Comparison of ENCODE assay signal across 8 cellular contexts in genomic region chr3:160210799-160211221, GRCh38. TPM values are rescaled to one million over a fixed set of nuclear protein-coding genes. Genes with fewer than 3 reads are reported as not detected.
DNase-seq lines count a peak whose midpoint lies in the region; TF ChIP-seq lines count a peak whose summit lies in the region.

No MANE protein-coding gene starts in this region.

- DNase-seq in DMS 273 (lab: John Stamatoyannopoulos, UW; ENCODE audit: unreplicated experiment), result peak; percentile 59
- DNase-seq in DMS 273 treated with DMSO at 0.1 percent for 48 hours (lab: John Stamatoyannopoulos, UW), result no peak
- peak; percentile 68 for DNase-seq in brain microvascular endothelial cell
- DNase-seq in trophoblast cell, result peak; percentile 8 to 58
- DNase-seq in NCI-H2171 treated with DMSO at 0.1 percent for 48 hours (lab: John Stamatoyannopoulos, UW), result no peak
- DNase-seq in NCI-H2227 (lab: John Stamatoyannopoulos, UW; ENCODE audit: unreplicated experiment), result no peak
- no peak for DNase-seq in activated naive CD4-positive, alpha-beta T cell (lab: John Stamatoyannopoulos, UW)

- H4K91ac ChIP-seq in trophoblast cell (ENCODE audit: low read depth, low read length), result no peak overlapping the region

- H2BK120ac ChIP-seq in trophoblast cell (ENCODE audit: insufficient read depth, low read length, poor library complexity), result no peak overlapping the region

- H3K18ac ChIP-seq in trophoblast cell (ENCODE audit: low read length), result no peak overlapping the region

- no peak overlapping the region for H2BK5ac ChIP-seq in trophoblast cell (ENCODE audit: low read depth, low read length, poor library complexity)

- H3K4ac ChIP-seq in trophoblast cell (ENCODE audit: low read depth, low read length), result no peak overlapping the region

- H3K36me3 ChIP-seq in KMS-11 (ENCODE audit: insufficient read depth) (no peaks in the 10 kb centered on the region), brain microvascular endothelial cell (replicated peaks) (no peaks in the 10 kb centered on the region), trophoblast cell (ENCODE audit: control insufficient read depth in 1 of 2, insufficient read depth in 2 of 2, low read length in 2 of 2) (no peaks in the 10 kb centered on the region)

- no CpG with 5 or more reads among the region's 1 CpG for WGBS in trophoblast cell (ENCODE audit: extremely low coverage, insufficient coverage, insufficient read length)

- H2BK12ac ChIP-seq in trophoblast cell (ENCODE audit: low read length), result no peak overlapping the region

- no peak overlapping the region for H4K8ac ChIP-seq in trophoblast cell (ENCODE audit: low read depth, low read length)

- H3K9ac ChIP-seq in KMS-11 (no peak overlapping the region), trophoblast cell (ENCODE audit: low read length) (no peak overlapping the region)

- H3K4me2 ChIP-seq in KMS-11, result no peak overlapping the region
- no peak overlapping the region for H3K4me2 ChIP-seq in trophoblast cell (ENCODE audit: low read length)

- no peak overlapping the region for H4K12ac ChIP-seq in trophoblast cell (ENCODE audit: low read depth, low read length)

- no peak overlapping the region for H2AK5ac ChIP-seq in trophoblast cell (ENCODE audit: low read length)

- no peaks in the 10 kb centered on the region for H3K27me3 ChIP-seq in KMS-11 (ENCODE audit: insufficient read depth, low read depth)
- no peaks in the 10 kb centered on the region for H3K27me3 ChIP-seq in brain microvascular endothelial cell (replicated peaks)
- H3K27me3 ChIP-seq in trophoblast cell (ENCODE audit: insufficient read depth, low read length), result no peaks in the 10 kb centered on the region

- H4K20me1 ChIP-seq in KMS-11 (ENCODE audit: insufficient read depth), result no peaks in the 10 kb centered on the region

- H2AFZ ChIP-seq in KMS-11 (ENCODE audit: low read depth) (no peak overlapping the region), trophoblast cell (ENCODE audit: insufficient read depth, low read length, poor library complexity) (no peak overlapping the region)

- no peak overlapping the region for H3K14ac ChIP-seq in trophoblast cell (ENCODE audit: low read length)

- no peaks in the 10 kb centered on the region for H3K79me1 ChIP-seq in trophoblast cell (ENCODE audit: low read length)

- H3K23ac ChIP-seq in trophoblast cell (ENCODE audit: low read length), result no peak overlapping the region

- no peaks in the 10 kb centered on the region for H3K79me2 ChIP-seq in KMS-11 (ENCODE audit: insufficient read depth, low read depth)
- no peaks in the 10 kb centered on the region for H3K79me2 ChIP-seq in trophoblast cell (ENCODE audit: control insufficient read depth, insufficient read depth, low read length, poor library complexity)

- in situ Hi-C loops in brain microvascular endothelial cell (cut with HindIII; ENCODE audit: low pct_ligation_motif_present, low sequenced_read_pairs), result no loop called here

- H3K9me3 ChIP-seq in trophoblast cell (ENCODE audit: insufficient read depth, low read depth, low read length), result no peaks in the 10 kb centered on the region

- H3K4me3 ChIP-seq in KMS-11 (IDR thresholded peaks at IDR 0.05; ENCODE audit: insufficient read depth, low read depth, low read length), result no peak overlapping the region
- no peak overlapping the region for H3K4me3 ChIP-seq in brain microvascular endothelial cell (ENCODE audit: low read depth, low read length)
- H3K4me3 ChIP-seq in trophoblast cell (ENCODE audit: low read depth, low read length), result no peak overlapping the region

- H3K4me1 ChIP-seq in KMS-11 (ENCODE audit: low read depth, poor library complexity, severe bottlenecking) (no peaks in the 10 kb centered on the region), trophoblast cell (ENCODE audit: control insufficient read depth in 1 of 2, insufficient read depth in 2 of 2, low read length in 2 of 2) (no peaks in the 10 kb centered on the region)

- TF ChIP-seq CTCF in KMS-11 (conservative IDR thresholded peaks at IDR 0.05; ENCODE audit: low read depth, low read length), result peak; percentile 28; the same call in 1 of the 2 replicates
- peak; percentile 60 for TF ChIP-seq CTCF in brain microvascular endothelial cell (IDR thresholded peaks at IDR 0.05; ENCODE audit: low read depth, low read length, missing control alignments)

- H3K27ac ChIP-seq in KMS-11 (no peak overlapping the region), brain microvascular endothelial cell (no peak overlapping the region), trophoblast cell (ENCODE audit: low read depth, low read length) (no peak overlapping the region)

RNA-seq across cellular contexts. Expression of gene C3orf80, which starts 14.4 kb away (rescaled TPM):
- polyA plus RNA-seq in trophoblast cell (2013), result 0.07 TPM in 2 replicates

Comparison
In these comparisons a context has a peak if more than half of its experiments do, and no peak if none do; other contexts are left out.
1. DNase-seq: peak in DMS 273 (single experiment), brain microvascular endothelial cell (single experiment) and trophoblast cell (2 of 2); none in DMS 273 treated with DMSO at 0.1 percent for 48 hours (single experiment), NCI-H2171 treated with DMSO at 0.1 percent for 48 hours (single experiment), NCI-H2227 (single experiment) and activated naive CD4-positive, alpha-beta T cell (0 of 4).